27 cellular contexts compared by ENCODE assay signal in genomic region chr10:86443069-86443468, GRCh38.
DNase-seq lines count a peak whose midpoint lies in the region; ATAC-seq, FAIRE-seq and TF ChIP-seq lines count a peak whose summit lies in the region.
"Had no signal": no experiment of that assay in that cellular context is flagged by ENCODE, and none has a peak within 500 bp of the region (broad histone marks: within the 10 kb centered on the region; RNA-seq: fewer than 3 reads in every experiment).

No MANE protein-coding gene starts in this region.

- DNase-seq in SK-N-SH (no peak), astrocyte (ENCODE audit: low read depth) (peak; percentile 79), fibroblast of the conjunctiva (ENCODE audit: low read depth) (peak; percentile 5), skeletal muscle cell (ENCODE audit: low read depth) (peak; percentile 35), NCI-H510A (lab: John Stamatoyannopoulos, UW) (no peak), NK-92 (lab: John Stamatoyannopoulos, UW; ENCODE audit: unreplicated experiment) (no peak), Right ventricle myocardium superior (no peak)
- DNase-seq: activated CD4-positive, alpha-beta T cell treated with anti-CD3 and anti-CD28 coated beads for 1 hour; activated naive CD8-positive, alpha-beta T cell treated with anti-CD3 and anti-CD28 coated beads, Interleukin-2, amount 10 ng/mL, durations not matched to agents 7 days and 5 days; hippocampal formation; MV-4-11; natural killer cell; NCI-H1930; NCI-H446 treated with DMSO at 0.1 percent for 48 hours; NK-92 treated with Interleukin-12 subunit alpha and Interleukin-12 subunit beta, amount 100 ng/mL, for 24 hours; Peyer's patch; stimulated activated CD4-positive, alpha-beta T cell treated with anti-CD3 and anti-CD28 coated beads, Interleukin-4, amount 100 ng/mL, for 24 hours; upper lobe of right lung had no signal

- H3K36me3 Mint-ChIP-seq in astrocyte (ENCODE audit: low read depth, unreplicated experiment): peaks cover 31% of the 10 kb centered on the region

- TF ChIP-seq CTCF in SK-N-SH (IDR thresholded peaks at IDR 0.05) (no peak), astrocyte (IDR thresholded peaks at IDR 0.05; ENCODE audit: insufficient read depth, low read depth, low read length) (no peak)

- 83% methylated on average over 2 of the region's 2 CpGs for WGBS in SK-N-SH (ENCODE audit: low lambda C conversion rate)

- H2AFZ ChIP-seq in SK-N-SH (ENCODE audit: low read depth): no peak overlapping the region
- H2AFZ ChIP-seq in astrocyte (ENCODE audit: low read depth, low read length): no peak overlapping the region

- H3K27me3 ChIP-seq in SK-N-SH (ENCODE audit: insufficient read depth) (no peaks in the 10 kb centered on the region), astrocyte (ENCODE audit: insufficient read depth, low read length) (no peaks in the 10 kb centered on the region)
- H3K27me3 ChIP-seq: Peyer's patch, upper lobe of right lung had no signal

- ATAC-seq in SK-N-SH treated with all-trans-retinoic acid at 6 μM for 48 hours (peak; percentile 40; the same call in 1 of the 3 replicates), Right ventricle myocardium superior (ENCODE audit: poor library complexity) (no peak)
- ATAC-seq: esophagus mucosa, natural killer cell, upper lobe of right lung had no signal

- H3K9me3 ChIP-seq in SK-N-SH (no peaks in the 10 kb centered on the region), astrocyte (ENCODE audit: insufficient read depth, low read depth, low read length) (no peaks in the 10 kb centered on the region)
- H3K9me3 ChIP-seq: Peyer's patch, upper lobe of right lung had no signal

- POLR2A ChIA-PET in SK-N-SH (lab: Yijun Ruan, JAX): no interaction called here

- H4K20me1 ChIP-seq in SK-N-SH (ENCODE audit: insufficient read depth): 0 out of 2 replicates have a peak, but pooled peaks cover 8% of the 10 kb centered on the region
- H4K20me1 ChIP-seq in astrocyte (ENCODE audit: insufficient read depth, low read length): no peaks in the 10 kb centered on the region

- H3F3A ChIP-seq in SK-N-SH (replicated peaks; ENCODE audit: insufficient read depth): peaks cover 7% of the 10 kb centered on the region

- intact Hi-C loops in Right ventricle myocardium superior (cut with DNase I): no loop called here

- H3K4me3 Mint-ChIP-seq in astrocyte (ENCODE audit: unreplicated experiment): no peak overlapping the region
- H3K4me3 Mint-ChIP-seq: activated naive CD8-positive, alpha-beta T cell treated with anti-CD3 and anti-CD28 coated beads, Interleukin-2, amount 10 ng/mL, durations not matched to agents 7 days and 5 days; CD14-positive monocyte; memory B cell; natural killer cell had no signal

- H3K9me2 ChIP-seq in SK-N-SH: no peaks in the 10 kb centered on the region

- CTCF ChIA-PET in SK-N-SH (lab: Yijun Ruan, JAX): no interaction called here

- H3K9ac ChIP-seq in SK-N-SH (no peak overlapping the region), astrocyte (ENCODE audit: low read length) (peak overlapping the region; percentile 5)

- peaks cover 64% of the 10 kb centered on the region for H3K4me1 Mint-ChIP-seq in astrocyte (ENCODE audit: low read depth, unreplicated experiment)
- H3K4me1 Mint-ChIP-seq: memory B cell had no signal

- no peaks in the 10 kb centered on the region for H3K27me3 Mint-ChIP-seq in astrocyte (ENCODE audit: low read depth, unreplicated experiment)
- H3K27me3 Mint-ChIP-seq: activated naive CD8-positive, alpha-beta T cell treated with anti-CD3 and anti-CD28 coated beads, Interleukin-2, amount 10 ng/mL, durations not matched to agents 7 days and 5 days; memory B cell had no signal

- peaks cover 0 to 8% of the 10 kb centered on the region in 2 experiments; a peak in 1 of 4 replicates for H3K4me1 ChIP-seq in SK-N-SH (ENCODE audit: control insufficient read depth in 1 of 2, insufficient read depth in 2 of 2, low read depth in 1 of 2, low read length in 1 of 2)
- peaks cover 37% of the 10 kb centered on the region for H3K4me1 ChIP-seq in astrocyte (ENCODE audit: insufficient read depth, low read length)
- H3K4me1 ChIP-seq: upper lobe of right lung had no signal

- no peaks in the 10 kb centered on the region for H3K9me3 Mint-ChIP-seq in astrocyte (ENCODE audit: unreplicated experiment)
- H3K9me3 Mint-ChIP-seq: activated naive CD8-positive, alpha-beta T cell treated with anti-CD3 and anti-CD28 coated beads, Interleukin-2, amount 10 ng/mL, durations not matched to agents 7 days and 5 days; CD14-positive monocyte; memory B cell; natural killer cell had no signal

- H3K27ac Mint-ChIP-seq in astrocyte (ENCODE audit: unreplicated experiment): peak overlapping the region; percentile 100
- H3K27ac Mint-ChIP-seq: memory B cell, natural killer cell had no signal

- TF ChIP-seq EP300 in SK-N-SH (IDR thresholded peaks at IDR 0.05; ENCODE audit: borderline replicate concordance in 1 of 2, low read depth in 1 of 2, low read length in 1 of 2): no peak

- H3K27ac ChIP-seq in SK-N-SH (ENCODE audit: low read depth in 2 of 2, low read length in 1 of 2) (no peak overlapping the region), astrocyte (ENCODE audit: low read depth, low read length) (peak overlapping the region; percentile 39)
- H3K27ac ChIP-seq: 22Rv1, HL-60, Peyer's patch, SK-N-MC, upper lobe of right lung had no signal

- H3K79me2 ChIP-seq in SK-N-SH (ENCODE audit: insufficient read depth) (peaks cover 18% of the 10 kb centered on the region; the same call in 1 of the 2 replicates), astrocyte (ENCODE audit: insufficient read depth, low read length) (peaks cover 10% of the 10 kb centered on the region)

- H3K4me2 ChIP-seq in SK-N-SH: no peak overlapping the region
- H3K4me2 ChIP-seq in astrocyte (ENCODE audit: low read length): no peak overlapping the region

- H3K36me3 ChIP-seq in SK-N-SH (replicated peaks in 1 of 2; ENCODE audit: control insufficient read depth in 1 of 2, insufficient read depth in 2 of 2, low read length in 1 of 2): peaks cover 53 to 76% of the 10 kb centered on the region in 2 experiments
- peaks cover 20% of the 10 kb centered on the region for H3K36me3 ChIP-seq in astrocyte (ENCODE audit: insufficient read depth, low read length)

- H3K4me3 ChIP-seq in SK-N-SH (ENCODE audit: low read depth in 2 of 2, low read length in 1 of 2): no peak overlapping the region
- H3K4me3 ChIP-seq in astrocyte (ENCODE audit: insufficient read depth, low read depth, low read length): no peak overlapping the region
- H3K4me3 ChIP-seq in skeletal muscle cell (ENCODE audit: low read depth, low read length): no peak overlapping the region
- H3K4me3 ChIP-seq: Peyer's patch, SK-N-MC, upper lobe of right lung had no signal

- TF ChIP-seq RAD21 in SK-N-SH (IDR thresholded peaks at IDR 0.05; ENCODE audit: low read length): no peak

- no peak for FAIRE-seq in astrocyte (lab: Jason Lieb, UNC)
- FAIRE-seq: GM12892, small intestine had no signal

TF ChIP-seq in SK-N-SH treated with all-trans-retinoic acid at 6 μM for 48 hours, 23 proteins besides CTCF, POLR2A, EP300 and RAD21 (continues in another document):
- TF ChIP-seq ZNF565 (CRISPR knock-in tag; conservative IDR thresholded peaks at IDR 0.05; ENCODE audit: low read depth) (no peak), CSDC2 (CRISPR knock-in tag; IDR thresholded peaks at IDR 0.05) (no peak), ZFP3 (CRISPR knock-in tag; IDR thresholded peaks at IDR 0.05) (no peak), CREB5 (CRISPR knock-in tag; IDR thresholded peaks at IDR 0.05; ENCODE audit: low read depth) (no peak), ZFP30 (CRISPR knock-in tag; IDR thresholded peaks at IDR 0.05) (no peak)

TF ChIP-seq in SK-N-SH, 30 proteins besides CTCF, POLR2A, EP300 and RAD21:
- no peak for TF ChIP-seq USF2 (IDR thresholded peaks at IDR 0.05; ENCODE audit: borderline replicate concordance, low read depth, low read length)
- TF ChIP-seq NRF1 (IDR thresholded peaks at IDR 0.05; ENCODE audit: low read depth, low read length): no peak
- TF ChIP-seq GABPA (IDR thresholded peaks at IDR 0.05; ENCODE audit: low read depth): no peak
- no peak for TF ChIP-seq PBX3 (IDR thresholded peaks at IDR 0.05)
TF ChIP-seq in SK-N-SH: peak in this region for 0.

Comparison
In these comparisons a context has a peak if more than half of its experiments do, and no peak if none do; other contexts are left out.
1. DNase-seq: peak in astrocyte (single experiment), fibroblast of the conjunctiva (single experiment) and skeletal muscle cell (single experiment); none in SK-N-SH (single experiment), NCI-H510A (single experiment), NK-92 (single experiment) and Right ventricle myocardium superior (single experiment).